Comparison of ENCODE assay signal across 9 cellular contexts in genomic region chr1:202700061-202700460, GRCh38. TPM values are rescaled to one million over a fixed set of nuclear protein-coding genes. Genes with fewer than 3 reads are reported as not detected.
"Had no signal": no experiment of that assay in that cellular context is flagged by ENCODE, and none has a peak within 500 bp of the region (broad histone marks: within the 10 kb centered on the region; RNA-seq: fewer than 3 reads in every experiment).

No MANE protein-coding gene starts in this region.

- H3K4me3 ChIP-seq: GM23248, GM23338, HAP-1 had no signal

- H3K9me3 ChIP-seq: HAP-1 had no signal

- H3K4me2 ChIP-seq: GM23338 had no signal

- ATAC-seq: GM23338, HCT116 had no signal

- DNase-seq: GM23248, GOT3, H7, H9, HCEC 1CT, HFFc6 had no signal

- H3K36me3 ChIP-seq: HAP-1 had no signal

- H3K27ac ChIP-seq: GM23248 had no signal

- H3K9ac ChIP-seq: GM23248 had no signal

- H3K4me3 Mint-ChIP-seq: GM23338, H9, HFFc6 had no signal

- H2AFZ ChIP-seq: GM23248, GM23338 had no signal

- H3K4me1 ChIP-seq: HAP-1 had no signal

- H3K9me3 Mint-ChIP-seq: GM23338, H9, HFFc6 had no signal

- H3K27ac Mint-ChIP-seq: GM23338, HFFc6 had no signal

RNA-seq across cellular contexts. Expression of gene SYT2, which starts 10.2 kb away (rescaled TPM):
- total RNA-seq: GM23248 had no signal
